ENCODE assay signal across 21 cellular contexts in the genomic region with DNA sequence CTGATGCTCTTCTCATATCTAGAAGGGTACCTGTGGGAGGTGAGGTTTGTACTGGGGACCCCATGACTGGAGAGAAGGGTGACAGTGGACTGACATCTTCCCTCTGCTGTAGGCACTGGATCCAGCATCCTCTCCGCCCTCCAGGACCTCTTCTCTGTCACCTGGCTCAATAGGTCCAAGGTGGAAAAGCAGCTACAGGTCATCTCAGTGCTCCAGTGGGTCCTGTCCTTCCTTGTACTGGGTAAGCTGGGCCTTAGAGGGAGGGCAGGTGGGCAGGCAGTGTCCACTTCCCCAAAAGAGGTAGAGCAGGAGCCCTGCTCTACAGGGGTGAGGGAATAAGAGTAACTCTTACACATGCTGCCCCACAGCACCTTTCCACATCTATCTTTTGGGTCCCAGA. TPM values are rescaled to one million over a fixed set of nuclear protein-coding genes. Genes with fewer than 3 reads are reported as not detected.
DNase-seq lines count a peak whose midpoint lies in the region; ATAC-seq and TF ChIP-seq lines count a peak whose summit lies in the region.
"Had no signal": no experiment of that assay in that cellular context is flagged by ENCODE, and none has a peak within 500 bp of the region (broad histone marks: within the 10 kb centered on the region; RNA-seq: fewer than 3 reads in every experiment).

No MANE protein-coding gene starts in this region.

- intact Hi-C loops in right lobe of liver (cut with DNase I) (no loop called here), spleen (cut with DNase I; ENCODE audit: low total_unique reads) (no loop called here)

- TF ChIP-seq CTCF in 22Rv1 (IDR thresholded peaks at IDR 0.05) (no peak), hepatocyte (IDR thresholded peaks at IDR 0.05; ENCODE audit: poor library complexity) (no peak), right lobe of liver (IDR thresholded peaks at IDR 0.05) (no peak), spleen (IDR thresholded peaks at IDR 0.05 in 8 of 11, conservative IDR thresholded peaks at IDR 0.05 in 3 of 11) (no peak)

- 100% methylated on average over 1 of the region's 1 CpG for WGBS in hepatocyte (ENCODE audit: low lambda C conversion rate, missing lambda C conversion rate)
- no CpG with 5 or more reads among the region's 1 CpG for WGBS in right lobe of liver (ENCODE audit: insufficient coverage, low coverage, low lambda C conversion rate, missing lambda C conversion rate)
- WGBS in spleen, 5 donors, result 83 to 100% (median 95%) methylated on average over 1 of the region's 1 CpG

- H3K9me3 ChIP-seq in hepatocyte (ENCODE audit: low read depth), result no peaks in the 10 kb centered on the region
- no peaks in the 10 kb centered on the region for H3K9me3 ChIP-seq in right lobe of liver
- no peaks in the 10 kb centered on the region for H3K9me3 ChIP-seq in spleen
- H3K9me3 ChIP-seq: A549; BE2C; BLaER1 treated with 17β-estradiol and CSF1 and Interleukin-3, amounts not matched to agents 10 nM and 100 nM; HAP-1 had no signal

- no peak overlapping the region for H3K4me2 ChIP-seq in hepatocyte
- H3K4me2 ChIP-seq: A549; BLaER1 treated with 17β-estradiol and CSF1 and Interleukin-3, amounts not matched to agents 10 nM and 100 nM had no signal

- H3K27ac ChIP-seq in 22Rv1 (peak overlapping the region; percentile 75), hepatocyte (peak overlapping the region; percentile 81), right lobe of liver (peak overlapping the region in 2 of 3 donors; percentile 19 to 70), spleen (no peak overlapping the region)
- H3K27ac ChIP-seq: A549; BLaER1 treated with 17β-estradiol and CSF1 and Interleukin-3, amounts not matched to agents 10 nM and 100 nM had no signal

- H3K27me3 Mint-ChIP-seq in naive thymus-derived CD8-positive, alpha-beta T cell, result no peaks in the 10 kb centered on the region
- H3K27me3 Mint-ChIP-seq: CD4-positive, alpha-beta memory T cell had no signal

- H3K4me1 ChIP-seq in hepatocyte (ENCODE audit: insufficient read depth) (peaks cover 50% of the 10 kb centered on the region), right lobe of liver (peaks cover 0 to 88% (median 35%) of the 10 kb centered on the region in 4 donors), spleen (peaks cover 0 to 7% (median 3%) of the 10 kb centered on the region in 6 donors)
- H3K4me1 ChIP-seq: BE2C, HAP-1 had no signal

- H3K4me3 ChIP-seq in hepatocyte (no peak overlapping the region), right lobe of liver (no peak overlapping the region), spleen (no peak overlapping the region)
- H3K4me3 ChIP-seq: A549; BLaER1 treated with 17β-estradiol and CSF1 and Interleukin-3, amounts not matched to agents 10 nM and 100 nM; HAP-1 had no signal

- H2AFZ ChIP-seq in hepatocyte, result no peak overlapping the region

- no peaks in the 10 kb centered on the region for H3K36me3 Mint-ChIP-seq in naive thymus-derived CD8-positive, alpha-beta T cell
- H3K36me3 Mint-ChIP-seq: CD4-positive, alpha-beta memory T cell had no signal

- POLR2A ChIA-PET in naive thymus-derived CD8-positive, alpha-beta T cell (lab: Charles Lee), result no interaction called here

- no peaks in the 10 kb centered on the region for H4K20me1 ChIP-seq in hepatocyte (ENCODE audit: insufficient read depth, poor library complexity, severe bottlenecking)
- H4K20me1 ChIP-seq: BLaER1 treated with 17β-estradiol and CSF1 and Interleukin-3, amounts not matched to agents 10 nM and 100 nM had no signal

- DNase-seq in hepatocyte (ENCODE audit: low spot score) (no peak), right lobe of liver (peak in 1 of 3 donors; percentile 24), spleen (peak; percentile 57), NCI-H187 (lab: John Stamatoyannopoulos, UW) (no peak)
- DNase-seq in naive thymus-derived CD8-positive, alpha-beta T cell, result no peak
- no peak for DNase-seq in stimulated activated CD4-positive, alpha-beta T cell treated with anti-CD3 and anti-CD28 coated beads, Interleukin-2, amount 100 ng/mL, for 48 hours
- DNase-seq: 8988T; ACHN; AML-193; BE2C; CD4-positive, alpha-beta memory T cell; COR-L47; DMS153; DND-41; GOT3; HFFc6 had no signal

- TF ChIP-seq POLR2A in right lobe of liver (IDR thresholded peaks at IDR 0.05), result no peak
- TF ChIP-seq POLR2A in spleen (IDR thresholded peaks at IDR 0.05), result no peak

- H3K9me3 Mint-ChIP-seq in naive thymus-derived CD8-positive, alpha-beta T cell, result no peaks in the 10 kb centered on the region
- H3K9me3 Mint-ChIP-seq: CD4-positive, alpha-beta memory T cell; HFFc6 had no signal

- H3K9me2 ChIP-seq in hepatocyte (replicated peaks; ENCODE audit: insufficient read depth), result no peaks in the 10 kb centered on the region

- ATAC-seq in right lobe of liver, result no peak
- no peak for ATAC-seq in naive thymus-derived CD8-positive, alpha-beta T cell
- no peak for ATAC-seq in HG02885 (IDR thresholded peaks at IDR 0.05; ENCODE audit: poor library complexity, unreplicated experiment)
- ATAC-seq: A549 had no signal

- H3K79me2 ChIP-seq in hepatocyte, result no peaks in the 10 kb centered on the region

- no peak overlapping the region for H3K4me3 Mint-ChIP-seq in naive thymus-derived CD8-positive, alpha-beta T cell
- H3K4me3 Mint-ChIP-seq: CD4-positive, alpha-beta memory T cell; HFFc6 had no signal

- H3K4me1 Mint-ChIP-seq in naive thymus-derived CD8-positive, alpha-beta T cell, result peaks cover 0 to 6% (median 0%) of the 10 kb centered on the region in 4 donors
- H3K4me1 Mint-ChIP-seq: CD4-positive, alpha-beta memory T cell had no signal

- no peaks in the 10 kb centered on the region for H3K27me3 ChIP-seq in hepatocyte
- no peaks in the 10 kb centered on the region for H3K27me3 ChIP-seq in right lobe of liver
- H3K27me3 ChIP-seq in spleen (replicated peaks in 1 of 7), result no peaks in the 10 kb centered on the region
- H3K27me3 ChIP-seq: BE2C; BLaER1 treated with 17β-estradiol and CSF1 and Interleukin-3, amounts not matched to agents 10 nM and 100 nM had no signal

- no peaks in the 10 kb centered on the region for H3K36me3 ChIP-seq in hepatocyte (replicated peaks; ENCODE audit: insufficient read depth, low read depth)
- H3K36me3 ChIP-seq in right lobe of liver, result peaks cover 0 to 14% (median 6%) of the 10 kb centered on the region in 4 donors
- peaks cover 0 to 49% (median 0%) of the 10 kb centered on the region in 6 donors for H3K36me3 ChIP-seq in spleen
- H3K36me3 ChIP-seq: BE2C; BLaER1 treated with 17β-estradiol and CSF1 and Interleukin-3, amounts not matched to agents 10 nM and 100 nM; HAP-1 had no signal

- no peak overlapping the region for H3K27ac Mint-ChIP-seq in naive thymus-derived CD8-positive, alpha-beta T cell
- H3K27ac Mint-ChIP-seq: CD4-positive, alpha-beta memory T cell; HFFc6 had no signal

RNA-seq across cellular contexts. Expression of a gene that starts 15.9 kb away (rescaled TPM):
- total RNA-seq in hepatocyte (52.6 and 60.5 TPM in 2 replicates), right lobe of liver (100 to 1,000 TPM in 5 of 6 experiments, 10 to 100 TPM in 1; 33.1 to 166 (median 124) TPM), spleen (10 to 100 TPM; 14.1 to 71.7 (median 22.5) TPM)
- polyA plus RNA-seq in hepatocyte (27.5 and 55.6 TPM in 2 replicates), spleen (1 to 10 TPM; 3.5 to 9.5 (median 6.4) TPM)
- total RNA-seq in naive thymus-derived CD8-positive, alpha-beta T cell, result 1 to 10 TPM in 1 of 2 experiments, under 1 TPM in 1; 0.57 to 2.0 TPM
- under 1 TPM in 2 of 3 donors, not detected in 1; 0.47 to 0.77 TPM for polyA plus RNA-seq in naive thymus-derived CD8-positive, alpha-beta T cell

RNA-seq across cellular contexts. Expression of a gene that starts 30.5 kb away (rescaled TPM):
- total RNA-seq in hepatocyte, result 25.2 and 36.5 TPM in 2 replicates
- polyA plus RNA-seq in hepatocyte, result 15.3 and 21.1 TPM in 2 replicates
- total RNA-seq in right lobe of liver, result 10 to 100 TPM in 3 of 6 experiments, 1 to 10 TPM in 3; 8.8 to 12.6 (median 10.3) TPM
- total RNA-seq in spleen, result 10 to 100 TPM; 35.0 to 80.8 (median 58.8) TPM
- polyA plus RNA-seq in spleen, result 10 to 100 TPM; 13.8 to 15.7 (median 14.8) TPM
- total RNA-seq in naive thymus-derived CD8-positive, alpha-beta T cell, result 10 to 100 TPM; 20.2 to 22.3 TPM
- polyA plus RNA-seq in naive thymus-derived CD8-positive, alpha-beta T cell, result 10 to 100 TPM in 2 of 3 donors, 1 to 10 TPM in 1; 8.9 to 12.6 (median 10.4) TPM

Comparison
In these comparisons a context has a peak if more than half of its experiments do, and no peak if none do; other contexts are left out.
1. H3K27ac ChIP-seq: peak in 22Rv1 (single experiment), hepatocyte (single experiment) and right lobe of liver (2 of 3); none in spleen (0 of 8).
2. RNA of a gene that starts 15.9 kb away (total RNA-seq): 33.1 to 166 TPM in right lobe of liver, 52.6 to 60.5 TPM in hepatocyte and 14.1 to 71.7 TPM in spleen; 0.57 to 2.0 TPM in naive thymus-derived CD8-positive, alpha-beta T cell; every median in the first group is over 4 times any median in the second.